9 cellular contexts compared by ENCODE assay signal in the genomic region with DNA sequence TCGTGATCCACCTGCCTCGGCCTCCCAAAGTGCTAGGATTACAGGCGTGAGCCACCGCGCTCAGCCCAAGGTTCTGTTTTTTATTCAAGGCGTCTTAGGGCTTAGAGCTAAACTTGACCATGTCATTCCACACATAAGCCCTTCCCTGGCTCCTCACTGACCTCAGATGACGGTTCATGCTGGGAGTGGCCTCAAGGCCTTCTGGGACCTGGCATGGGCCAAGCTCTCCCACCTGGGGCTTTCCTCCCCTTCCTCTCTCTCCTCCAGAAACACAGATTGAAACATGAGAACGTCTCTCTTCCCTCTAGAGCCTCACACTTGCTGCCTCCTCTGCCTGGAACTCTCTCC.
DNase-seq lines count a peak whose midpoint lies in the region; ATAC-seq and TF ChIP-seq lines count a peak whose summit lies in the region.
"Had no signal": no experiment of that assay in that cellular context is flagged by ENCODE, and none has a peak within 500 bp of the region (broad histone marks: within the 10 kb centered on the region; RNA-seq: fewer than 3 reads in every experiment).

No MANE protein-coding gene starts in this region.

- no peaks in the 10 kb centered on the region for H3K9me3 ChIP-seq in iPS-18a (ENCODE audit: control insufficient read depth, low read depth, low read length)
- H3K9me3 ChIP-seq: SJCRH30 had no signal

- H3K27me3 ChIP-seq in HL-60 (ENCODE audit: insufficient read depth, poor library complexity, severe bottlenecking) = no peaks in the 10 kb centered on the region
- no peaks in the 10 kb centered on the region for H3K27me3 ChIP-seq in iPS-18a (ENCODE audit: control insufficient read depth, insufficient read depth, low read length)
- H3K27me3 ChIP-seq: SJCRH30 had no signal

- POLR2A ChIA-PET in activated naive CD8-positive, alpha-beta T cell treated with anti-CD3 and anti-CD28 coated beads, Interleukin-2, amount 10 ng/mL, durations not matched to agents 7 days and 5 days (lab: Charles Lee) = interaction anchor here (1.2 to 1.6 kb wide), 3 partner anchors 11 to 156 kb away, joined by 3 to 5 read pairs (median 4); a partner anchor contains a TSS

- no peaks in the 10 kb centered on the region for H3K36me3 Mint-ChIP-seq in activated naive CD8-positive, alpha-beta T cell treated with anti-CD3 and anti-CD28 coated beads, Interleukin-2, amount 10 ng/mL, durations not matched to agents 7 days and 5 days

- DNase-seq in HL-60 (ENCODE audit: low read depth in 1 of 2, low spot score in 1 of 2) = no peak
- DNase-seq in activated naive CD8-positive, alpha-beta T cell treated with anti-CD3 and anti-CD28 coated beads, Interleukin-2, amount 10 ng/mL, durations not matched to agents 7 days and 5 days = no peak
- no peak for DNase-seq in HK-2 (ENCODE audit: unreplicated experiment)
- no peak for DNase-seq in medulla oblongata (ENCODE audit: extremely low spot score)
- DNase-seq in NCI-H345 treated with DMSO at 0.1 percent for 48 hours (lab: John Stamatoyannopoulos, UW; ENCODE audit: unreplicated experiment) = no peak

- H3K4me1 ChIP-seq in iPS-18a (ENCODE audit: control insufficient read depth, low read depth, low read length) = peaks cover 32% of the 10 kb centered on the region

- H3K9me3 Mint-ChIP-seq in activated naive CD8-positive, alpha-beta T cell treated with anti-CD3 and anti-CD28 coated beads, Interleukin-2, amount 10 ng/mL, durations not matched to agents 7 days and 5 days = peaks cover 11% of the 10 kb centered on the region

- peak overlapping the region; percentile 66 for H3K9ac ChIP-seq in iPS-18a (ENCODE audit: low read length)

- H3K27me3 Mint-ChIP-seq in activated naive CD8-positive, alpha-beta T cell treated with anti-CD3 and anti-CD28 coated beads, Interleukin-2, amount 10 ng/mL, durations not matched to agents 7 days and 5 days = peaks cover 11% of the 10 kb centered on the region

- no peak for TF ChIP-seq CTCF in HL-60 (IDR thresholded peaks at IDR 0.05; ENCODE audit: insufficient read depth, low read length)

- H3K4me3 ChIP-seq in HL-60 (replicated peaks; ENCODE audit: insufficient read depth, low read length) (no peak overlapping the region), iPS-18a (ENCODE audit: low read length) (peak overlapping the region; percentile 48), skin epidermis (no peak overlapping the region)

- peak overlapping the region; percentile 78 for H3K27ac Mint-ChIP-seq in activated naive CD8-positive, alpha-beta T cell treated with anti-CD3 and anti-CD28 coated beads, Interleukin-2, amount 10 ng/mL, durations not matched to agents 7 days and 5 days

- peaks cover 21% of the 10 kb centered on the region for H3K4me1 Mint-ChIP-seq in activated naive CD8-positive, alpha-beta T cell treated with anti-CD3 and anti-CD28 coated beads, Interleukin-2, amount 10 ng/mL, durations not matched to agents 7 days and 5 days

- no peak overlapping the region for H3K4me3 Mint-ChIP-seq in activated naive CD8-positive, alpha-beta T cell treated with anti-CD3 and anti-CD28 coated beads, Interleukin-2, amount 10 ng/mL, durations not matched to agents 7 days and 5 days

- no peaks in the 10 kb centered on the region for H3K36me3 ChIP-seq in iPS-18a (ENCODE audit: control insufficient read depth, low read depth, low read length)
- H3K36me3 ChIP-seq: SJCRH30 had no signal

- H3K27ac ChIP-seq in HL-60 (replicated peaks) = peak overlapping the region; percentile 86
- peak overlapping the region; percentile 73 for H3K27ac ChIP-seq in iPS-18a (ENCODE audit: low read length)
- H3K27ac ChIP-seq in skin epidermis = peak overlapping the region in 20 of 21 experiments; percentile 77 to 95 (median 86)

- no peak for ATAC-seq in activated naive CD8-positive, alpha-beta T cell treated with anti-CD3 and anti-CD28 coated beads, Interleukin-2, amount 10 ng/mL, durations not matched to agents 7 days and 5 days (ENCODE audit: low read depth)
- ATAC-seq in GM21619 (IDR thresholded peaks at IDR 0.05; ENCODE audit: unreplicated experiment) = no peak
